In genomic region chr9:93346240-93347112, GRCh38 we compare ENCODE assay signal across 10 cellular contexts.
DNase-seq lines count a peak whose midpoint lies in the region; ATAC-seq and TF ChIP-seq lines count a peak whose summit lies in the region.
"Had no signal": no experiment of that assay in that cellular context is flagged by ENCODE, and none has a peak within 500 bp of the region (broad histone marks: within the 10 kb centered on the region; RNA-seq: fewer than 3 reads in every experiment).

No MANE protein-coding gene starts in this region.

- H3K9ac ChIP-seq in subcutaneous abdominal adipose tissue (ENCODE audit: low read length in 5 of 5): peak overlapping the region in 2 of 5 donors; percentile 47 to 58

- H3K4me1 Mint-ChIP-seq in dendritic cell treated with granulocyte-macrophage colony-stimulating factor and Interleukin-4, amounts not matched to agents 40 ng/mL and 50 ng/mL, for 4 days (ENCODE audit: low read depth): peaks cover 11% of the 10 kb centered on the region
- H3K4me1 Mint-ChIP-seq in memory B cell: peaks cover 4% of the 10 kb centered on the region

- no peaks in the 10 kb centered on the region for H3K9me3 Mint-ChIP-seq in dendritic cell treated with granulocyte-macrophage colony-stimulating factor and Interleukin-4, amounts not matched to agents 40 ng/mL and 50 ng/mL, for 4 days
- H3K9me3 Mint-ChIP-seq in memory B cell: no peaks in the 10 kb centered on the region

- intact Hi-C loops in dendritic cell treated with granulocyte-macrophage colony-stimulating factor and Interleukin-4, amounts not matched to agents 40 ng/mL and 50 ng/mL, for 4 days (cut with micrococcal nuclease): no loop called here

- TF ChIP-seq CTCF in GM13977 (IDR thresholded peaks at IDR 0.05; ENCODE audit: extremely low read depth, insufficient read depth, missing control alignments): no peak

- H3K27me3 ChIP-seq in subcutaneous abdominal adipose tissue (ENCODE audit: control insufficient read depth in 5 of 5, insufficient read depth in 4 of 5, low read length in 5 of 5): peaks cover 5 to 14% (median 12%) of the 10 kb centered on the region in 5 donors

- DNase-seq in activated CD4-positive, alpha-beta T cell treated with anti-CD3 and anti-CD28 coated beads for 48 hours: peak; percentile 21
- no peak for DNase-seq in activated CD4-positive, alpha-beta T cell treated with anti-CD3 and anti-CD28 coated beads for 4 hours
- DNase-seq in memory B cell (ENCODE audit: low spot score in 2 of 2) (no peak), GM13977 (ENCODE audit: low spot score) (no peak), NOMO-1 (lab: John Stamatoyannopoulos, UW; ENCODE audit: unreplicated experiment in 2 of 2) (no peak)

- H3K4me3 Mint-ChIP-seq in dendritic cell treated with granulocyte-macrophage colony-stimulating factor and Interleukin-4, amounts not matched to agents 40 ng/mL and 50 ng/mL, for 4 days: peak overlapping the region; percentile 57
- H3K4me3 Mint-ChIP-seq in memory B cell: peak overlapping the region; percentile 67

- H3K4me3 ChIP-seq in subcutaneous abdominal adipose tissue (ENCODE audit: low read depth in 1 of 5, low read length in 5 of 5): peak overlapping the region in 4 of 5 donors; percentile 44 to 62 (median 56)

- H3K36me3 ChIP-seq in subcutaneous abdominal adipose tissue (ENCODE audit: control insufficient read depth in 5 of 5, insufficient read depth in 5 of 5, low read length in 5 of 5): no peaks in the 10 kb centered on the region
- H3K36me3 ChIP-seq: neutrophil had no signal

- H3K27ac Mint-ChIP-seq in dendritic cell treated with granulocyte-macrophage colony-stimulating factor and Interleukin-4, amounts not matched to agents 40 ng/mL and 50 ng/mL, for 4 days: no peak overlapping the region
- no peak overlapping the region for H3K27ac Mint-ChIP-seq in memory B cell

- H3K4me1 ChIP-seq in subcutaneous abdominal adipose tissue (ENCODE audit: control insufficient read depth in 5 of 5, insufficient read depth in 5 of 5, low read length in 5 of 5): peaks cover 0 to 12% (median 10%) of the 10 kb centered on the region in 5 donors

- H3K9me3 ChIP-seq in subcutaneous abdominal adipose tissue (ENCODE audit: control insufficient read depth in 5 of 5, low read length in 5 of 5): no peaks in the 10 kb centered on the region
- H3K9me3 ChIP-seq: neutrophil had no signal

- no peaks in the 10 kb centered on the region for H3K36me3 Mint-ChIP-seq in dendritic cell treated with granulocyte-macrophage colony-stimulating factor and Interleukin-4, amounts not matched to agents 40 ng/mL and 50 ng/mL, for 4 days (ENCODE audit: low read depth)
- peaks cover 3% of the 10 kb centered on the region for H3K36me3 Mint-ChIP-seq in memory B cell

- H3K27me3 Mint-ChIP-seq in dendritic cell treated with granulocyte-macrophage colony-stimulating factor and Interleukin-4, amounts not matched to agents 40 ng/mL and 50 ng/mL, for 4 days: peaks cover 65% of the 10 kb centered on the region
- peaks cover 27% of the 10 kb centered on the region for H3K27me3 Mint-ChIP-seq in memory B cell

- H3K27ac ChIP-seq in subcutaneous abdominal adipose tissue (ENCODE audit: low read depth, low read length): no peak overlapping the region
- H3K27ac ChIP-seq: C4-2B, neutrophil had no signal

- in situ Hi-C loops in GM13977 (cut with MboI; ENCODE audit: low pct_unique_long_range_greater_than_20kb, low sequenced_read_pairs, unreplicated experiment): no loop called here

- ATAC-seq in memory B cell (ENCODE audit: low read depth): peak; percentile 15
- no peak for ATAC-seq in HG03280 (IDR thresholded peaks at IDR 0.05; ENCODE audit: unreplicated experiment)
